15 cellular contexts compared by ENCODE assay signal in genomic region chr18:29652797-29653196, GRCh38.
"Had no signal": no experiment of that assay in that cellular context is flagged by ENCODE, and none has a peak within 500 bp of the region (broad histone marks: within the 10 kb centered on the region; RNA-seq: fewer than 3 reads in every experiment).

No MANE protein-coding gene starts in this region.

- H3K4me3 ChIP-seq: ascending aorta, colonic mucosa, left lung, tibial artery, vagina had no signal

- DNase-seq: activated CD4-positive, alpha-beta T cell treated with anti-CD3 and anti-CD28 coated beads for 48 hours; activated naive CD4-positive, alpha-beta T cell; caudate nucleus; colonic mucosa; left lung; retina; stimulated activated CD4-positive, alpha-beta T cell treated with anti-CD3 and anti-CD28 coated beads, Interleukin-15, amount 100 ng/mL, for 24 hours; stimulated activated CD4-positive, alpha-beta T cell treated with anti-CD3 and anti-CD28 coated beads, Interleukin-4, amount 100 ng/mL, for 4 hours; tibial artery had no signal

- H3K27ac ChIP-seq: ascending aorta, colonic mucosa, left lung, tibial artery, vagina had no signal

- H3K9me3 ChIP-seq: ascending aorta, colonic mucosa, left lung, tibial artery, vagina had no signal

- H3K4me1 ChIP-seq: ascending aorta, colonic mucosa, left lung, tibial artery, vagina had no signal

- H3K36me3 ChIP-seq: ascending aorta, colonic mucosa, left lung, tibial artery, vagina had no signal

- ATAC-seq: left lung had no signal

- FAIRE-seq: endothelial cell of umbilical vein, frontal cortex, keratinocyte had no signal

- H3K27ac Mint-ChIP-seq: activated T-helper 1 cell treated with anti-CD3 and anti-CD28 coated beads, Interleukin-12 subunit alpha, Interleukin-12 subunit beta, Interleukin-2, Interleukin-4 antibody, amounts not matched to agents 30 ng/mL and 10 ng/mL and 1 ng/mL, durations not matched to agents 14 hours and 24 hours and 36 hours had no signal

- H3K27me3 ChIP-seq: ascending aorta, colonic mucosa, left lung, tibial artery, vagina had no signal

- H3K4me3 Mint-ChIP-seq: activated T-helper 1 cell treated with anti-CD3 and anti-CD28 coated beads, Interleukin-12 subunit alpha, Interleukin-12 subunit beta, Interleukin-2, Interleukin-4 antibody, amounts not matched to agents 30 ng/mL and 10 ng/mL and 1 ng/mL, durations not matched to agents 14 hours and 24 hours and 36 hours had no signal
